8 cellular contexts compared by ENCODE assay signal in genomic region chr19:5828661-5829566, GRCh38. TPM values are rescaled to one million over a fixed set of nuclear protein-coding genes. Genes with fewer than 3 reads are reported as not detected.
DNase-seq lines count a peak whose midpoint lies in the region; ATAC-seq and TF ChIP-seq lines count a peak whose summit lies in the region.

No MANE protein-coding gene starts in this region.

- POLR2A ChIA-PET in RWPE1 (lab: Yijun Ruan, JAX; ENCODE audit: low non-redundant PET): interaction anchor here (0.5 to 1.9 kb wide), 6 partner anchors 12 to 113 kb away, joined by 3 to 14 read pairs (median 4); partner anchors contain the start of genes CAPS and NDUFA11

- peaks cover 1% of the 10 kb centered on the region for H3K79me1 ChIP-seq in mesenchymal stem cell (replicated peaks; ENCODE audit: low read length, poor library complexity, severe bottlenecking)

- peak overlapping the region; percentile 23 for H2AK5ac ChIP-seq in mesenchymal stem cell (ENCODE audit: low read length, severe bottlenecking)

- no peak overlapping the region for H2BK5ac ChIP-seq in mesenchymal stem cell (ENCODE audit: low read depth, low read length, poor library complexity, severe bottlenecking)

- H3K4ac ChIP-seq in mesenchymal stem cell (ENCODE audit: low read depth in 1 of 2, low read length in 2 of 2): peak overlapping the region; percentile 55 to 58

- H4K91ac ChIP-seq in mesenchymal stem cell (ENCODE audit: low read length): peak overlapping the region; percentile 94

- peak overlapping the region; percentile 46 for H2BK15ac ChIP-seq in mesenchymal stem cell (ENCODE audit: low read depth, poor library complexity, severe bottlenecking)

- peak overlapping the region; percentile 58 for H3K4me2 ChIP-seq in mesenchymal stem cell (ENCODE audit: low read length, poor library complexity, severe bottlenecking)

- H3K9ac ChIP-seq in mesenchymal stem cell (ENCODE audit: low read length): peak overlapping the region; percentile 90

- intact Hi-C loops in thyroid gland (cut with DNase I): no loop called here

- H3K4me3 ChIP-seq in coronary artery: peak overlapping the region; percentile 75
- H3K4me3 ChIP-seq in mesenchymal stem cell (ENCODE audit: insufficient read depth in 1 of 2, low read depth in 1 of 2, low read length in 2 of 2): peak overlapping the region; percentile 73 to 91
- H3K4me3 ChIP-seq in thyroid gland (replicated peaks in 1 of 3): peak overlapping the region in 1 of 3 donors; percentile 46

- ATAC-seq in GM18511 (IDR thresholded peaks at IDR 0.05; ENCODE audit: unreplicated experiment): no peak

- no peak overlapping the region for H3K23ac ChIP-seq in mesenchymal stem cell (ENCODE audit: low read length in 2 of 2)

- WGBS in mesenchymal stem cell: 3% methylated on average over 38 of the region's 47 CpGs
- WGBS in thyroid gland, 2 donors: 3 to 7% methylated on average over 20 to 24 of the region's 47 CpGs

- H3K14ac ChIP-seq in mesenchymal stem cell (ENCODE audit: low read length in 2 of 2): peak overlapping the region in 1 of 2 experiments; percentile 87

- H3K27ac ChIP-seq in RWPE1 (peak overlapping the region; percentile 89), coronary artery (no peak overlapping the region), mesenchymal stem cell (ENCODE audit: low read length, poor library complexity, severe bottlenecking) (peak overlapping the region; percentile 69), thyroid gland (peak overlapping the region in 2 of 3 donors; percentile 42 to 78)

- H3K36me3 ChIP-seq in mesenchymal stem cell (ENCODE audit: control insufficient read depth in 1 of 2, insufficient read depth in 2 of 2, low read depth in 1 of 2, low read length in 2 of 2) (no peaks in the 10 kb centered on the region), thyroid gland (no peaks in the 10 kb centered on the region)

- H4K8ac ChIP-seq in mesenchymal stem cell (ENCODE audit: low read length): peak overlapping the region; percentile 82

- peak; percentile 53 for DNase-seq in activated CD4-positive, alpha-beta T cell treated with anti-CD3 and anti-CD28 coated beads for 48 hours
- no peak for DNase-seq in activated CD4-positive, alpha-beta T cell treated with anti-CD3 and anti-CD28 coated beads for 1 hour
- DNase-seq in RWPE1 (ENCODE audit: low spot score): no peak
- DNase-seq in coronary artery (ENCODE audit: low spot score): peak; percentile 71
- DNase-seq in mesenchymal stem cell: peak; percentile 86
- peak; percentile 24 to 27 for DNase-seq in thyroid gland
- no peak for DNase-seq in putamen (ENCODE audit: low spot score)

- TF ChIP-seq POLR2A in thyroid gland (IDR thresholded peaks at IDR 0.05): no peak

- TF ChIP-seq CTCF in RWPE1 (conservative IDR thresholded peaks at IDR 0.05; ENCODE audit: low read depth): no peak
- TF ChIP-seq CTCF in coronary artery (IDR thresholded peaks at IDR 0.05): no peak
- TF ChIP-seq CTCF in thyroid gland (IDR thresholded peaks at IDR 0.05): no peak

- peak overlapping the region; percentile 29 for H2AFZ ChIP-seq in mesenchymal stem cell (ENCODE audit: low read depth, low read length)

- CTCF ChIA-PET in RWPE1 (lab: Yijun Ruan, JAX): interaction anchor here (1.1 to 1.5 kb wide), 3 partner anchors 25 to 31 kb away, joined by 3 to 11 read pairs (median 5); no protein-coding TSS in a partner anchor

- peaks cover 30% of the 10 kb centered on the region for H3K4me1 ChIP-seq in mesenchymal stem cell (ENCODE audit: control insufficient read depth, insufficient read depth, low read depth, low read length)
- H3K4me1 ChIP-seq in thyroid gland: peaks cover 5 to 26% of the 10 kb centered on the region in 2 donors

- peak overlapping the region; percentile 45 to 85 for H2BK12ac ChIP-seq in mesenchymal stem cell (ENCODE audit: low read length in 2 of 2)

- no peaks in the 10 kb centered on the region for H3K9me3 ChIP-seq in mesenchymal stem cell (ENCODE audit: control insufficient read depth, low read length)
- no peaks in the 10 kb centered on the region for H3K9me3 ChIP-seq in thyroid gland

- peaks cover 0 to 40% of the 10 kb centered on the region in 2 experiments for H3K27me3 ChIP-seq in mesenchymal stem cell (ENCODE audit: control insufficient read depth in 1 of 2, insufficient read depth in 1 of 2, low read length in 2 of 2)
- H3K27me3 ChIP-seq in thyroid gland: no peaks in the 10 kb centered on the region

- no peak overlapping the region for H2BK120ac ChIP-seq in mesenchymal stem cell (ENCODE audit: low read depth, low read length)

- peak overlapping the region; percentile 79 to 92 for H3K18ac ChIP-seq in mesenchymal stem cell (ENCODE audit: low read depth in 1 of 2, low read length in 2 of 2)

RNA-seq across cellular contexts. Expression of gene FUT6, which starts 10.6 kb away (rescaled TPM):
- polyA plus RNA-seq in mesenchymal stem cell (2013, experiment 1 of 2): not detected
- not detected for polyA plus RNA-seq in mesenchymal stem cell (2013, experiment 2 of 2)
- not detected for total RNA-seq in thyroid gland

RNA-seq across cellular contexts. Expression of gene FUT3, which starts 22.3 kb away (rescaled TPM):
- not detected for polyA plus RNA-seq in mesenchymal stem cell (2013, experiment 1 of 2)
- polyA plus RNA-seq in mesenchymal stem cell (2013, experiment 2 of 2): not detected
- under 1 TPM in 1 of 4 donors, not detected in 3; 0.13 TPM for total RNA-seq in thyroid gland

RNA-seq across cellular contexts. Expression of gene NRTN, which starts 24.0 kb away (rescaled TPM):
- polyA plus RNA-seq in mesenchymal stem cell (2013, experiment 1 of 2): 2.1 TPM
- 2.2 TPM for polyA plus RNA-seq in mesenchymal stem cell (2013, experiment 2 of 2)
- 1 to 10 TPM in 3 of 4 donors, under 1 TPM in 1; 0.71 to 8.1 (median 1.3) TPM for total RNA-seq in thyroid gland

RNA-seq across cellular contexts. Expression of gene DUS3L, which starts 38.0 kb away (rescaled TPM):
- 14.3 TPM for polyA plus RNA-seq in mesenchymal stem cell (2013, experiment 1 of 2)
- polyA plus RNA-seq in mesenchymal stem cell (2013, experiment 2 of 2): 12.7 TPM
- 10 to 100 TPM; 34.0 to 53.3 (median 44.9) TPM for total RNA-seq in thyroid gland

RNA-seq across cellular contexts. Expression of gene FUT5, which starts 41.4 kb away (rescaled TPM):
- polyA plus RNA-seq in mesenchymal stem cell (2013, experiment 1 of 2): not detected
- not detected for polyA plus RNA-seq in mesenchymal stem cell (2013, experiment 2 of 2)
- total RNA-seq in thyroid gland: not detected

Comparison
In these comparisons a context has a peak if more than half of its experiments do, and no peak if none do; other contexts are left out.
1. DNase-seq: peak in activated CD4-positive, alpha-beta T cell treated with anti-CD3 and anti-CD28 coated beads for 48 hours (single experiment), coronary artery (single experiment), mesenchymal stem cell (single experiment) and thyroid gland (2 of 2); none in activated CD4-positive, alpha-beta T cell treated with anti-CD3 and anti-CD28 coated beads for 1 hour (single experiment), RWPE1 (single experiment) and putamen (single experiment).
2. H3K27ac ChIP-seq: peak in RWPE1 (single experiment), mesenchymal stem cell (single experiment) and thyroid gland (2 of 3); none in coronary artery (0 of 2).